Comparison of ENCODE assay signal across 10 cellular contexts in the genomic region with DNA sequence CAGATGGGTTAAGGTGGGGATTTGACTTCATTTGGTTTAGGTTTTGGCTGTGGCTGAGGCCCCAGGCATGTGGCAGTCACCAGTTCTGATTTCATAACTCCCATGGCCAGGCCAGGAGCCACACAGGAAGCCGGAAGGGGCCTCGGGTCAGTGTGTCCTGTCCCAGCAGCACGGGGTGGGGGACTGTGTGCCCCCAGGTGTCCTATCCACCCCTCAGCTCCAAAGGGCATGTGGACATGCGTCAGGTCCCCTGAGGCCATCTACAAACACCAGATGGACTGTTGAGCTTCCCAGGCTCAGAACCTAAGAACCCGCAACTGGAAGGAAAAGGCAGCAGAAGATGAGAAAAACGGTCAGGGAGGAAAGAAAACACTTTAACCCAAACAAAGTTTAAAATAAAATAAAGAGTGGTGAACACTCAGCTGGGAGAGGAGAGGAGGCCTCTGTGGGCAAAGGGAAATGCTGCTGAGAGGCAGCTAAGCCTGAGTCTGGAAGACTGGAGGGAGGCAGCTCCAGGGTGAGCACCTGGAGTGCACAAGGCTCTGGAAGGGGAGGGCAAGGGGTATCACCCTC.
DNase-seq lines count a peak whose midpoint lies in the region; ATAC-seq, FAIRE-seq and TF ChIP-seq lines count a peak whose summit lies in the region.
"Had no signal": no experiment of that assay in that cellular context is flagged by ENCODE, and none has a peak within 500 bp of the region (broad histone marks: within the 10 kb centered on the region; RNA-seq: fewer than 3 reads in every experiment).

No MANE protein-coding gene starts in this region.

- ATAC-seq in activated T-cell treated with anti-CD3 and anti-CD28 coated beads, Interleukin-2, amount 50 U/mL, for 72 hours (replicated peaks in 1 of 2) = peak in 1 of 2 donors; percentile 5
- peak; percentile 9 to 51 for ATAC-seq in left cardiac atrium

- H3K36me3 Mint-ChIP-seq in activated T-cell treated with anti-CD3 and anti-CD28 coated beads, Interleukin-2, amount 50 U/mL, for 72 hours (ENCODE audit: insufficient read depth in 2 of 2) = peaks cover 12 to 18% of the 10 kb centered on the region in 2 donors
- H3K36me3 Mint-ChIP-seq in H9 (ENCODE audit: insufficient read depth in 1 of 3, low read depth in 3 of 3) = no peaks in the 10 kb centered on the region; a peak in 1 of 7 replicates
- no peaks in the 10 kb centered on the region for H3K36me3 Mint-ChIP-seq in Caco-2 (ENCODE audit: insufficient read depth, unreplicated experiment)

- H3K23ac ChIP-seq in H9 (ENCODE audit: insufficient read length, low read depth, low read length) = no peak overlapping the region

- no peaks in the 10 kb centered on the region for H3F3A ChIP-seq in smooth muscle cell (ENCODE audit: low read depth)

- H3K27me3 Mint-ChIP-seq in activated T-cell treated with anti-CD3 and anti-CD28 coated beads, Interleukin-2, amount 50 U/mL, for 72 hours (ENCODE audit: low read depth) = no peaks in the 10 kb centered on the region
- H3K27me3 Mint-ChIP-seq in H9 (ENCODE audit: low read depth) (no peaks in the 10 kb centered on the region; the same call in 1 of the 2 replicates), Caco-2 (ENCODE audit: insufficient read depth, unreplicated experiment) (no peaks in the 10 kb centered on the region)

- H3K9me3 ChIP-seq in HEK293 (ENCODE audit: control insufficient read depth, insufficient read depth, low read depth, low read length) (no peaks in the 10 kb centered on the region), smooth muscle cell (replicated peaks; ENCODE audit: low read depth) (no peaks in the 10 kb centered on the region), H9 (ENCODE audit: control insufficient read depth, low read depth, low read length) (no peaks in the 10 kb centered on the region), Caco-2 (no peaks in the 10 kb centered on the region), MG63 (no peaks in the 10 kb centered on the region)

- H4K8ac ChIP-seq in H9 (replicated peaks; ENCODE audit: insufficient read length, low read depth, low read length) = no peak overlapping the region

- peaks cover 12% of the 10 kb centered on the region for H3K4me1 ChIP-seq in HEK293 (ENCODE audit: control insufficient read depth, insufficient read depth, low read length)
- H3K4me1 ChIP-seq in smooth muscle cell (ENCODE audit: low read depth) = no peaks in the 10 kb centered on the region
- H3K4me1 ChIP-seq in H9 (ENCODE audit: insufficient read depth, low read length) = no peaks in the 10 kb centered on the region
- H3K4me1 ChIP-seq in Caco-2 = no peaks in the 10 kb centered on the region

- POLR2A ChIA-PET in HEK293 (lab: Yijun Ruan, JAX) (interaction anchor here (1.0 to 1.5 kb wide), 7 partner anchors 11 to 324 kb away, joined by 3 to 6 read pairs (median 4); partner anchors contain the start of gene NFIL3), Caco-2 (lab: Charles Lee) (no interaction called here)

- peaks cover 2 to 5% of the 10 kb centered on the region in 2 donors for H3K9me3 Mint-ChIP-seq in activated T-cell treated with anti-CD3 and anti-CD28 coated beads, Interleukin-2, amount 50 U/mL, for 72 hours
- peaks cover 0 to 3% of the 10 kb centered on the region in 2 experiments; a peak in 1 of 5 replicates for H3K9me3 Mint-ChIP-seq in H9
- no peaks in the 10 kb centered on the region for H3K9me3 Mint-ChIP-seq in Caco-2 (ENCODE audit: unreplicated experiment)

- H4K20me1 ChIP-seq in smooth muscle cell (ENCODE audit: low read depth) = no peaks in the 10 kb centered on the region
- H4K20me1 ChIP-seq in H9 (ENCODE audit: control insufficient read depth, insufficient read depth, insufficient read length) = no peaks in the 10 kb centered on the region

- no peak overlapping the region for H2BK120ac ChIP-seq in H9 (ENCODE audit: low read depth, low read length, poor library complexity, severe bottlenecking)

- BruUV-seq in Caco-2 (replicated peaks; lab: Mats Ljungman, UMichigan) = no TSS peak

- TF ChIP-seq CTCF in HEK293 (tag by site-specific recombination; IDR thresholded peaks at IDR 0.05) (no peak), smooth muscle cell (IDR thresholded peaks at IDR 0.05; ENCODE audit: borderline replicate concordance, insufficient read depth, poor library complexity, severe bottlenecking) (no peak), H9 (conservative IDR thresholded peaks at IDR 0.05) (no peak), Caco-2 (IDR thresholded peaks at IDR 0.05; ENCODE audit: insufficient read depth in 1 of 2, low read depth in 1 of 2, low read length in 1 of 2, severe bottlenecking in 1 of 2, unreplicated experiment in 1 of 2) (no peak)

- peak overlapping the region; percentile 98 for H3K27ac Mint-ChIP-seq in activated T-cell treated with anti-CD3 and anti-CD28 coated beads, Interleukin-2, amount 50 U/mL, for 72 hours
- peak overlapping the region in 1 of 3 experiments; percentile 27; a peak in 1 of 7 replicates for H3K27ac Mint-ChIP-seq in H9
- H3K27ac Mint-ChIP-seq in Caco-2 (ENCODE audit: unreplicated experiment) = no peak overlapping the region
- H3K27ac Mint-ChIP-seq: progenitor cell of endocrine pancreas had no signal

- DNase-seq in activated T-cell treated with anti-CD3 and anti-CD28 coated beads, Interleukin-2, amount 50 U/mL, for 72 hours = peak; percentile 29 to 48
- peak; percentile 49 for DNase-seq in left cardiac atrium
- DNase-seq in smooth muscle cell (lab: John Stamatoyannopoulos, UW; ENCODE audit: unreplicated experiment) = no peak
- DNase-seq in H9 = no peak
- DNase-seq in frontal cortex (ENCODE audit: low spot score in 2 of 2) = no peak
- DNase-seq in Caco-2 = no peak
- DNase-seq in MG63 = no peak

- no peak overlapping the region for H2BK20ac ChIP-seq in H9 (ENCODE audit: low read depth, low read length, poor library complexity, severe bottlenecking)

- H3K4me2 ChIP-seq in smooth muscle cell (peak overlapping the region; percentile 40), H9 (ENCODE audit: insufficient read depth, insufficient read length, low read length) (no peak overlapping the region)

- intact Hi-C loops in left cardiac atrium (cut with DNase I) (loop anchor here in 1 of 2 donors (5.0 kb wide), 1 partner anchor 91 kb away; no protein-coding TSS in a partner anchor), Caco-2 (cut with micrococcal nuclease; ENCODE audit: unreplicated experiment) (no loop called here)

- H3K79me2 ChIP-seq in smooth muscle cell (ENCODE audit: low read depth) = no peaks in the 10 kb centered on the region
- H3K79me2 ChIP-seq in H9 (ENCODE audit: insufficient read depth, low read length) = no peaks in the 10 kb centered on the region

- CTCF ChIA-PET in HEK293 (lab: Yijun Ruan, JAX) = interaction anchor here (0.6 to 1.2 kb wide), 4 partner anchors 23 to 200 kb away, joined by 3 read pairs; no protein-coding TSS in a partner anchor
- CTCF ChIA-PET in Caco-2 (lab: Charles Lee) = no interaction called here

- H3K14ac ChIP-seq in H9 (ENCODE audit: insufficient read depth, low read length) = no peak overlapping the region

- H3K79me1 ChIP-seq in H9 (ENCODE audit: insufficient read depth, low read depth, low read length, poor library complexity, severe bottlenecking) = no peaks in the 10 kb centered on the region

- 90% methylated on average over 6 of the region's 6 CpGs for WGBS in smooth muscle cell (ENCODE audit: low lambda C conversion rate)
- no CpG with 5 or more reads among the region's 6 CpGs for WGBS in H9 (ENCODE audit: extremely low coverage, insufficient read length, low lambda C conversion rate)

- no peak overlapping the region for H3T11ph ChIP-seq in H9 (ENCODE audit: low read length)

- H2AFZ ChIP-seq in smooth muscle cell (ENCODE audit: low read depth) (no peak overlapping the region), H9 (ENCODE audit: low read length) (no peak overlapping the region)

- H3K4me3 ChIP-seq in HEK293 (ENCODE audit: low read depth, low read length) (no peak overlapping the region), smooth muscle cell (no peak overlapping the region), Caco-2 (ENCODE audit: low read depth, low read length) (no peak overlapping the region), MG63 (no peak overlapping the region)
- H3K4me3 ChIP-seq: GM12878 had no signal

- no peak overlapping the region for H2BK5ac ChIP-seq in H9 (ENCODE audit: insufficient read length, low read length)

- peaks cover 86% of the 10 kb centered on the region for H3K4me1 Mint-ChIP-seq in activated T-cell treated with anti-CD3 and anti-CD28 coated beads, Interleukin-2, amount 50 U/mL, for 72 hours (ENCODE audit: low read depth)
- H3K4me1 Mint-ChIP-seq in H9 (peaks cover 5 to 12% of the 10 kb centered on the region in 2 experiments), Caco-2 (ENCODE audit: low read depth, unreplicated experiment) (no peaks in the 10 kb centered on the region)

- H3K27me3 ChIP-seq in smooth muscle cell (ENCODE audit: low read depth) = no peaks in the 10 kb centered on the region
- no peaks in the 10 kb centered on the region for H3K27me3 ChIP-seq in H9 (ENCODE audit: insufficient read depth, low read length)
- no peaks in the 10 kb centered on the region for H3K27me3 ChIP-seq in Caco-2 (replicated peaks; ENCODE audit: control insufficient read depth, insufficient read depth, low read length)
- no peaks in the 10 kb centered on the region for H3K27me3 ChIP-seq in MG63

- no peak overlapping the region for H3K9ac ChIP-seq in smooth muscle cell (ENCODE audit: low read depth)
- H3K9ac ChIP-seq in H9 (ENCODE audit: extremely low read depth, insufficient read length, low read length) = no peak overlapping the region

- H2BK15ac ChIP-seq in H9 (ENCODE audit: low read depth, low read length) = no peak overlapping the region

- H3K23me2 ChIP-seq in H9 (ENCODE audit: insufficient read length, low read depth, low read length, poor library complexity, severe bottlenecking) = no peaks in the 10 kb centered on the region

- H3K27ac ChIP-seq in HEK293 (ENCODE audit: extremely low read depth, low read depth, low read length) (peak overlapping the region; percentile 63), smooth muscle cell (ENCODE audit: low read depth) (peak overlapping the region; percentile 57), H9 (ENCODE audit: insufficient read length, low read depth, low read length) (no peak overlapping the region)

- no peak overlapping the region for H3K56ac ChIP-seq in H9 (ENCODE audit: insufficient read length, low read depth, low read length)

- no peak overlapping the region for H3K4ac ChIP-seq in H9 (ENCODE audit: low read depth, low read length)

- H3K36me3 ChIP-seq in HEK293 (ENCODE audit: control insufficient read depth in 2 of 2, insufficient read depth in 1 of 2, low read length in 2 of 2) = no peaks in the 10 kb centered on the region
- no peaks in the 10 kb centered on the region for H3K36me3 ChIP-seq in smooth muscle cell (ENCODE audit: low read depth)
- no peaks in the 10 kb centered on the region for H3K36me3 ChIP-seq in Caco-2 (ENCODE audit: control insufficient read depth, insufficient read depth, low read length)
- no peaks in the 10 kb centered on the region for H3K36me3 ChIP-seq in MG63

- H2BK12ac ChIP-seq in H9 (ENCODE audit: insufficient read length, low read depth, low read length) = no peak overlapping the region

- H3K4me3 Mint-ChIP-seq in activated T-cell treated with anti-CD3 and anti-CD28 coated beads, Interleukin-2, amount 50 U/mL, for 72 hours = peak overlapping the region; percentile 77 to 93
- H3K4me3 Mint-ChIP-seq in H9 = no peak overlapping the region
- H3K4me3 Mint-ChIP-seq in Caco-2 (ENCODE audit: unreplicated experiment) = no peak overlapping the region

- no peak for FAIRE-seq in frontal cortex (lab: Jason Lieb, UNC)

- no peak overlapping the region for H4K5ac ChIP-seq in H9 (ENCODE audit: insufficient read length, low read depth, low read length)

- H2AK5ac ChIP-seq in H9 (ENCODE audit: insufficient read length, low read length) = no peak overlapping the region

- H4K91ac ChIP-seq in H9 (ENCODE audit: insufficient read length, low read depth, low read length) = no peak overlapping the region

- no peak overlapping the region for H3K18ac ChIP-seq in H9 (ENCODE audit: insufficient read length, low read depth, low read length)

Comparison
In these comparisons a context has a peak if more than half of its experiments do, and no peak if none do; other contexts are left out.
1. DNase-seq: peak in activated T-cell treated with anti-CD3 and anti-CD28 coated beads, Interleukin-2, amount 50 U/mL, for 72 hours (2 of 2) and left cardiac atrium (single experiment); none in smooth muscle cell (single experiment), H9 (single experiment), frontal cortex (0 of 2), Caco-2 (0 of 2) and MG63 (single experiment).
2. H3K4me3 Mint-ChIP-seq: peak in activated T-cell treated with anti-CD3 and anti-CD28 coated beads, Interleukin-2, amount 50 U/mL, for 72 hours (2 of 2); none in H9 (0 of 2) and Caco-2 (single experiment).